ENCODE assay signal across 7 cellular contexts in the genomic region with DNA sequence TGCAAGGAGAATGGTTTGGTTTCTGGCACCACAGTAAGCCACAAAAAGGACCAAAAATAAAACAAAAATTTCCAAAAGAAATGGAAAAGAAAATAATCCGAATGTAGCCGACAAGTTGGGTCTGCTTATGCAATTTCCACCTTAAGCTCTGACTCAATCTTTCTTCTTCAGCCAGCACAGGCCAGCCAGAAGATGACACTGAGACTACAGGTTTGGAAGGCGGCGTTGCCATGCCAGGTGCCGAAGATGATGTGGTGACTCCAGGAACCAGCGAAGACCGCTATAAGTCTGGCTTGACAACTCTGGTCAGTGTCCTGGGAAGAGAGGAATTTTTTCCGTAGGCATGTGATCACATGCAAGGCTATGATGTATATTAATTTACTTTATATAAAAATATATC. TPM values are rescaled to one million over a fixed set of nuclear protein-coding genes. Genes with fewer than 3 reads are reported as not detected.
"Had no signal": no experiment of that assay in that cellular context is flagged by ENCODE, and none has a peak within 500 bp of the region (broad histone marks: within the 10 kb centered on the region; RNA-seq: fewer than 3 reads in every experiment).

No MANE protein-coding gene starts in this region.

- H3K4me3 Mint-ChIP-seq: GM23338, H9, IgD-negative memory B cell had no signal

- H3K27ac Mint-ChIP-seq: IgD-negative memory B cell had no signal

- ATAC-seq: GM23338, HepG2 had no signal

- H2AFZ ChIP-seq: GM23338 had no signal

- H3K4me3 ChIP-seq: GM23338 had no signal

- H3K36me3 Mint-ChIP-seq: IgD-negative memory B cell had no signal

- H3K4me2 ChIP-seq: GM23338 had no signal

- DNase-seq: H9, HCEC 1CT, KBM-7 had no signal

- H3K9me3 Mint-ChIP-seq: GM23338, H9, IgD-negative memory B cell had no signal

- H3K27ac ChIP-seq: HL-60 had no signal

RNA-seq across cellular contexts. Expression of gene PDPN, which starts 23.4 kb away (rescaled TPM):
- total RNA-seq: HepG2 had no signal
- polyA plus RNA-seq: HepG2, IgD-negative memory B cell had no signal
